In genomic region chr13:22135446-22135845, GRCh38 we compare ENCODE assay signal across 11 cellular contexts.
A peak's percentile ranks its signal among the peaks of the same experiment; 100 is the strongest.
DNase-seq lines count a peak whose midpoint lies in the region; ATAC-seq and TF ChIP-seq lines count a peak whose summit lies in the region.
"Had no signal": no experiment of that assay in that cellular context is flagged by ENCODE, and none has a peak within 500 bp of the region (broad histone marks: within the 10 kb centered on the region; RNA-seq: fewer than 3 reads in every experiment).

No MANE protein-coding gene starts in this region.

- peak overlapping the region; percentile 20 for H3K4me3 Mint-ChIP-seq in Caco-2 (ENCODE audit: unreplicated experiment)
- no peak overlapping the region for H3K4me3 Mint-ChIP-seq in progenitor cell of endocrine pancreas (ENCODE audit: low read depth)
- H3K4me3 Mint-ChIP-seq: CD8-positive, alpha-beta memory T cell; GM23338 had no signal

- peak; percentile 61 to 66 for DNase-seq in Caco-2
- DNase-seq in OCI-M1 (lab: John Stamatoyannopoulos, UW), result peak; percentile 25
- peak; percentile 76 for DNase-seq in islet precursor cell
- no peak for DNase-seq in progenitor cell of endocrine pancreas (ENCODE audit: low spot score, unreplicated experiment)
- no peak for DNase-seq in NK-92 (lab: John Stamatoyannopoulos, UW; ENCODE audit: unreplicated experiment)
- DNase-seq: CD8-positive, alpha-beta memory T cell; DMS53; H7 had no signal

- H3K27ac Mint-ChIP-seq in Caco-2 (ENCODE audit: unreplicated experiment) (peak overlapping the region; percentile 10), progenitor cell of endocrine pancreas (peak overlapping the region; percentile 21)
- H3K27ac Mint-ChIP-seq: GM23338 had no signal

- no peak for ATAC-seq in GM18505 (IDR thresholded peaks at IDR 0.05; ENCODE audit: unreplicated experiment)
- no peak for ATAC-seq in HG02642 (IDR thresholded peaks at IDR 0.05; ENCODE audit: poor library complexity, unreplicated experiment)
- ATAC-seq: GM23338 had no signal

- no peaks in the 10 kb centered on the region for H3K27me3 ChIP-seq in Caco-2 (replicated peaks; ENCODE audit: control insufficient read depth, insufficient read depth, low read length)

- POLR2A ChIA-PET in Caco-2 (lab: Charles Lee), result no interaction called here

- H3K9me3 ChIP-seq in Caco-2, result no peaks in the 10 kb centered on the region

- no peaks in the 10 kb centered on the region for H3K36me3 ChIP-seq in Caco-2 (ENCODE audit: control insufficient read depth, insufficient read depth, low read length)

- H3K9me3 Mint-ChIP-seq in Caco-2 (ENCODE audit: unreplicated experiment) (peaks cover 10% of the 10 kb centered on the region), progenitor cell of endocrine pancreas (ENCODE audit: low read depth) (no peaks in the 10 kb centered on the region)
- H3K9me3 Mint-ChIP-seq: CD8-positive, alpha-beta memory T cell; GM23338 had no signal

- H3K4me3 ChIP-seq in Caco-2 (ENCODE audit: low read depth, low read length), result no peak overlapping the region
- H3K4me3 ChIP-seq: GM23338 had no signal

- intact Hi-C loops in Caco-2 (cut with micrococcal nuclease; ENCODE audit: unreplicated experiment), result loop anchor here (1.0 kb wide), 1 partner anchor 53 kb away; no protein-coding TSS in a partner anchor

- no TSS peak for BruUV-seq in Caco-2 (replicated peaks; lab: Mats Ljungman, UMichigan)

- CTCF ChIA-PET in Caco-2 (lab: Charles Lee), result interaction anchor here (1.0 to 1.1 kb wide), 2 partner anchors 10 to 497 kb away, joined by 3 read pairs; no protein-coding TSS in a partner anchor

- peaks cover 34% of the 10 kb centered on the region for H3K4me1 ChIP-seq in Caco-2

- peaks cover 43% of the 10 kb centered on the region for H3K4me1 Mint-ChIP-seq in Caco-2 (ENCODE audit: low read depth, unreplicated experiment)
- peaks cover 30% of the 10 kb centered on the region for H3K4me1 Mint-ChIP-seq in progenitor cell of endocrine pancreas (ENCODE audit: low read depth)

- TF ChIP-seq POLR2A in GM18505 (IDR thresholded peaks at IDR 0.05; ENCODE audit: borderline replicate concordance, extremely low read depth, insufficient read depth, insufficient read length), result no peak

- TF ChIP-seq CTCF in Caco-2 (IDR thresholded peaks at IDR 0.05; ENCODE audit: insufficient read depth in 1 of 2, low read depth in 1 of 2, low read length in 1 of 2, severe bottlenecking in 1 of 2, unreplicated experiment in 1 of 2) (no peak), progenitor cell of endocrine pancreas (IDR thresholded peaks at IDR 0.05; ENCODE audit: unreplicated experiment) (no peak)

- H3K27me3 Mint-ChIP-seq in Caco-2 (ENCODE audit: insufficient read depth, unreplicated experiment) (no peaks in the 10 kb centered on the region), progenitor cell of endocrine pancreas (no peaks in the 10 kb centered on the region)
- H3K27me3 Mint-ChIP-seq: CD8-positive, alpha-beta memory T cell had no signal

- H3K36me3 Mint-ChIP-seq in Caco-2 (ENCODE audit: insufficient read depth, unreplicated experiment) (no peaks in the 10 kb centered on the region), progenitor cell of endocrine pancreas (ENCODE audit: insufficient read depth) (no peaks in the 10 kb centered on the region)
- H3K36me3 Mint-ChIP-seq: CD8-positive, alpha-beta memory T cell had no signal

Comparison
In these comparisons a context has a peak if more than half of its experiments do, and no peak if none do; other contexts are left out.
1. DNase-seq: peak in Caco-2 (2 of 2), OCI-M1 (single experiment) and islet precursor cell (single experiment); none in progenitor cell of endocrine pancreas (single experiment) and NK-92 (single experiment).